ENCODE assay signal across 8 cellular contexts in genomic region chr18:76405761-76406356, GRCh38.
DNase-seq lines count a peak whose midpoint lies in the region; ATAC-seq and TF ChIP-seq lines count a peak whose summit lies in the region.

No MANE protein-coding gene starts in this region.

- H3K4me3 ChIP-seq in fibroblast of pulmonary artery (replicated peaks; ENCODE audit: low read depth, low read length) (no peak overlapping the region), trophoblast cell (ENCODE audit: low read depth, low read length) (no peak overlapping the region)

- WGBS in trophoblast cell (ENCODE audit: extremely low coverage, insufficient coverage, insufficient read length): no CpG with 5 or more reads among the region's 31 CpGs

- H4K12ac ChIP-seq in trophoblast cell (ENCODE audit: low read depth, low read length): no peak overlapping the region

- TF ChIP-seq CTCF in fibroblast of pulmonary artery (IDR thresholded peaks at IDR 0.05; ENCODE audit: low read length, missing control alignments): peak; percentile 64

- peaks cover 2 to 8% of the 10 kb centered on the region in 2 experiments for H3K36me3 ChIP-seq in trophoblast cell (ENCODE audit: control insufficient read depth in 1 of 2, insufficient read depth in 2 of 2, low read length in 2 of 2)

- peaks cover 5% of the 10 kb centered on the region for H3K9me3 ChIP-seq in trophoblast cell (ENCODE audit: insufficient read depth, low read depth, low read length)

- no peak overlapping the region for H2BK120ac ChIP-seq in trophoblast cell (ENCODE audit: insufficient read depth, low read length, poor library complexity)

- H4K91ac ChIP-seq in trophoblast cell (ENCODE audit: low read depth, low read length): no peak overlapping the region

- H3K27ac ChIP-seq in trophoblast cell (ENCODE audit: low read depth, low read length): no peak overlapping the region

- no peak overlapping the region for H2BK5ac ChIP-seq in trophoblast cell (ENCODE audit: low read depth, low read length, poor library complexity)

- H2AFZ ChIP-seq in trophoblast cell (ENCODE audit: insufficient read depth, low read length, poor library complexity): no peak overlapping the region

- H3K18ac ChIP-seq in trophoblast cell (ENCODE audit: low read length): no peak overlapping the region

- no peaks in the 10 kb centered on the region for H3K79me1 ChIP-seq in trophoblast cell (ENCODE audit: low read length)

- no peak overlapping the region for H3K9ac ChIP-seq in trophoblast cell (ENCODE audit: low read length)

- no peaks in the 10 kb centered on the region for H3K27me3 ChIP-seq in trophoblast cell (ENCODE audit: insufficient read depth, low read length)

- no peaks in the 10 kb centered on the region for H3K4me1 ChIP-seq in trophoblast cell (ENCODE audit: control insufficient read depth in 1 of 2, insufficient read depth in 2 of 2, low read length in 2 of 2)

- H3K4ac ChIP-seq in trophoblast cell (ENCODE audit: low read depth, low read length): no peak overlapping the region

- ATAC-seq in GM19463 (IDR thresholded peaks at IDR 0.05; ENCODE audit: unreplicated experiment): no peak
- no peak for ATAC-seq in HG02973 (IDR thresholded peaks at IDR 0.05; ENCODE audit: unreplicated experiment)

- no peak overlapping the region for H3K23ac ChIP-seq in trophoblast cell (ENCODE audit: low read length)

- H2AK5ac ChIP-seq in trophoblast cell (ENCODE audit: low read length): no peak overlapping the region

- no peaks in the 10 kb centered on the region for H3K79me2 ChIP-seq in trophoblast cell (ENCODE audit: control insufficient read depth, insufficient read depth, low read length, poor library complexity)

- DNase-seq in NK-92 treated with Interleukin-12 subunit alpha and Interleukin-12 subunit beta, amount 100 ng/mL, for 24 hours (lab: John Stamatoyannopoulos, UW): peak; percentile 16
- DNase-seq in NK-92 (lab: John Stamatoyannopoulos, UW; ENCODE audit: unreplicated experiment) (no peak), M059J (ENCODE audit: low read depth) (peak; percentile 42), fibroblast of pulmonary artery (ENCODE audit: low read depth) (peak; percentile 78), trophoblast cell (peak; percentile 34 to 60)
- DNase-seq in activated CD8-positive, alpha-beta memory T cell treated with anti-CD3 and anti-CD28 coated beads for 24 hours: peak; percentile 88

- no peak overlapping the region for H3K4me2 ChIP-seq in trophoblast cell (ENCODE audit: low read length)

- H3K14ac ChIP-seq in trophoblast cell (ENCODE audit: low read length): no peak overlapping the region

- no peak overlapping the region for H2BK12ac ChIP-seq in trophoblast cell (ENCODE audit: low read length)

- no peak overlapping the region for H4K8ac ChIP-seq in trophoblast cell (ENCODE audit: low read depth, low read length)
